ENCODE assay signal across 9 cellular contexts in the genomic region with DNA sequence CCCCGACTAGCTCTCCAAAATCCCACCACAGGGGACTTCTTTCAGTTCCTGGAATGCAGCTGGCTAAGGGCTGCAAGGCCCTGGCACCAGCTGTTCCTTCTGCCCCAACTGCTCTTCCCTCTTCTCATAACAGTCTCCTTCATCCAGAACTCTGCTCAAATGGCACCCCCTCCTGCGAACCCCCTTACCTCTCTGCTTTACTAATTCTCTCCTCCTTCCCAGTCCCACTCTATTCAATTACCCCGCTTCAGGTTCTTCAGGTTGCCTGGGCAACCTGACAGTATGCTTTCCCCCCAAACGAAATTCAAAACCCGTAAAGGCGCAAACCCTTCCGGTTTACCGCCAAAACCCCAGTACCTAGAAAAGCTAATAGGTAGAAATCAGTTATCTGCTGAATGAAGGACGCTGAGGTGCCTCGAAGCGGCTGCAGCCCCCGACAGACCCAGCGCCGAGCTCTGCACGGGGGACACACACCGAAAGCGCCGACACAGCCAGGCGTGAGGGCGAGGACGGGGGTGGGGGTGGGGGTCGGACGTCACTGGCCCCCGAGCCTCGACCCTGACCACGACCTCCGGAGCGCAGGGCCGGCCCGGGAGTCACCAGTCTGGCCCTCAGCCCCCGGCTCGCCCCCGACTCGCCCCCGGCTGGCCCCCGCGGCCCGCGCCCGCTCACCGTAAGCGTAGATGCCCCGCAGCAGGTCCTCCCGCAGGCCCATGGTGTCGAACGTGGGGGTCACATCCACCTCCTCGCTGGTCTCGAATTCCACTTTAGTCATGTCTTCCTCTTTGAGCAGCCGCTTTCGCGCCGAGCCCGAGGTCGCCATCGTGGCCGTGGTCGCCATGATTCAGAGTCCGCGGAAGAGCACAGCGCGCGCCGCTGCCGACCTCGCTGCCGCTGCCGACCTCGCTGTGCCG. TPM values are rescaled to one million over a fixed set of nuclear protein-coding genes. Genes with fewer than 3 reads are reported as not detected.
DNase-seq lines count a peak whose midpoint lies in the region; ATAC-seq and TF ChIP-seq lines count a peak whose summit lies in the region.
"Had no signal": no experiment of that assay in that cellular context is flagged by ENCODE, and none has a peak within 500 bp of the region (broad histone marks: within the 10 kb centered on the region; RNA-seq: fewer than 3 reads in every experiment).

No MANE protein-coding gene starts in this region.

- H3K4me3 Mint-ChIP-seq in CD4-positive, alpha-beta memory T cell, result peak overlapping the region; percentile 93 to 99 (median 98)
- H3K4me3 Mint-ChIP-seq in memory B cell, result peak overlapping the region; percentile 98

- H3K4me1 Mint-ChIP-seq in CD4-positive, alpha-beta memory T cell, result peaks cover 19 to 46% (median 31%) of the 10 kb centered on the region in 4 donors
- H3K4me1 Mint-ChIP-seq in memory B cell, result peaks cover 18% of the 10 kb centered on the region

- H3K9me3 Mint-ChIP-seq in CD4-positive, alpha-beta memory T cell, result peaks cover 0 to 2% (median 0%) of the 10 kb centered on the region in 8 donors
- no peaks in the 10 kb centered on the region for H3K9me3 Mint-ChIP-seq in memory B cell

- H3K4me3 ChIP-seq in CD4-positive, alpha-beta memory T cell (ENCODE audit: low read length in 2 of 2), result peak overlapping the region; percentile 45 to 94
- H3K4me3 ChIP-seq in duodenal mucosa (ENCODE audit: low read depth in 1 of 2, low read length in 2 of 2) (peak overlapping the region; percentile 78 to 88), transverse colon (peak overlapping the region; percentile 82 to 100 (median 90))

- H3K9ac ChIP-seq in duodenal mucosa (ENCODE audit: low read depth in 1 of 2, low read length in 2 of 2), result peak overlapping the region; percentile 77 to 87

- peak overlapping the region; percentile 83 for H3K27ac ChIP-seq in CD4-positive, alpha-beta memory T cell (ENCODE audit: low read depth, low read length)
- H3K27ac ChIP-seq in duodenal mucosa (ENCODE audit: low read depth, low read length), result peak overlapping the region; percentile 89
- H3K27ac ChIP-seq in transverse colon, result peak overlapping the region; percentile 92 to 99 (median 96)

- peak; percentile 17 for ATAC-seq in GM19328 (IDR thresholded peaks at IDR 0.05; ENCODE audit: unreplicated experiment)
- ATAC-seq in HG03439 (IDR thresholded peaks at IDR 0.05; ENCODE audit: unreplicated experiment), result peak; percentile 23
- no peak for ATAC-seq in memory B cell (ENCODE audit: low read depth)

- no peaks in the 10 kb centered on the region for H3K27me3 ChIP-seq in CD4-positive, alpha-beta memory T cell (ENCODE audit: insufficient read depth, low read length)
- no peaks in the 10 kb centered on the region for H3K27me3 ChIP-seq in duodenal mucosa (ENCODE audit: control insufficient read depth in 1 of 2, insufficient read depth in 2 of 2, low read length in 2 of 2)
- no peaks in the 10 kb centered on the region for H3K27me3 ChIP-seq in transverse colon

- no peaks in the 10 kb centered on the region for H3K27me3 Mint-ChIP-seq in CD4-positive, alpha-beta memory T cell
- no peaks in the 10 kb centered on the region for H3K27me3 Mint-ChIP-seq in memory B cell

- TF ChIP-seq EP300 in transverse colon (IDR thresholded peaks at IDR 0.05; ENCODE audit: low read depth), result no peak

- H3K4me1 ChIP-seq in CD4-positive, alpha-beta memory T cell (ENCODE audit: insufficient read depth, low read length), result peaks cover 32% of the 10 kb centered on the region
- peaks cover 21 to 25% of the 10 kb centered on the region in 2 donors for H3K4me1 ChIP-seq in duodenal mucosa (ENCODE audit: control insufficient read depth in 1 of 2, insufficient read depth in 2 of 2, low read length in 2 of 2)
- peaks cover 11 to 28% (median 19%) of the 10 kb centered on the region in 4 donors for H3K4me1 ChIP-seq in transverse colon

- no peak for TF ChIP-seq CTCF in transverse colon (IDR thresholded peaks at IDR 0.05)

- peaks cover 11 to 40% of the 10 kb centered on the region in 2 donors for H3K36me3 Mint-ChIP-seq in CD4-positive, alpha-beta memory T cell
- peaks cover 3% of the 10 kb centered on the region for H3K36me3 Mint-ChIP-seq in memory B cell

- peak in 2 of 5 donors; percentile 18 for DNase-seq in CD4-positive, alpha-beta memory T cell
- DNase-seq in SHP77 treated with DMSO at 0.1 percent for 48 hours (lab: John Stamatoyannopoulos, UW), result peak; percentile 12
- DNase-seq in memory B cell (ENCODE audit: low spot score in 2 of 2), result no peak
- no peak for DNase-seq in transverse colon
- no peak for DNase-seq in NCI-H2081 treated with DMSO at 0.1 percent for 48 hours (lab: John Stamatoyannopoulos, UW)

- POLR2A ChIA-PET in CD4-positive, alpha-beta memory T cell (lab: Charles Lee; ENCODE audit: partially characterized antibody), result interaction anchor here (0.7 to 3.5 kb wide), 8 partner anchors 11 to 149 kb away, joined by 3 to 36 read pairs (median 3); a partner anchor contains a TSS

- CTCF ChIA-PET in CD4-positive, alpha-beta memory T cell (lab: Charles Lee; ENCODE audit: partially characterized antibody), result interaction anchor here (0.6 to 3.9 kb wide), 4 partner anchors 12 to 1995 kb away, joined by 3 to 16 read pairs (median 4); a partner anchor contains a TSS

- H3K9me3 ChIP-seq in CD4-positive, alpha-beta memory T cell (ENCODE audit: control insufficient read depth in 1 of 2, low read length in 2 of 2), result no peaks in the 10 kb centered on the region
- H3K9me3 ChIP-seq in duodenal mucosa (ENCODE audit: control insufficient read depth in 1 of 2, low read length in 2 of 2) (no peaks in the 10 kb centered on the region), transverse colon (no peaks in the 10 kb centered on the region)

- no peak for TF ChIP-seq POLR2A in transverse colon (IDR thresholded peaks at IDR 0.05)

- in situ Hi-C loops in transverse colon (cut with MboI; ENCODE audit: low pct_ligation_motif_present in 1 of 4, low pct_unique_long_range_greater_than_20kb in 1 of 4, low sequenced_read_pairs in 3 of 4), result no loop called here

- 0% methylated on average over 3 to 67 of the region's 69 CpGs for WGBS in transverse colon (ENCODE audit: low coverage in 1 of 2), 2 donors

- intact Hi-C loops in CD4-positive, alpha-beta memory T cell (cut with micrococcal nuclease), result loop anchor here (2.0 kb wide), 4 partner anchors 46 to 114 kb away; a partner anchor contains a TSS
- intact Hi-C loops in transverse colon (cut with DNase I; ENCODE audit: low total_unique reads), result no loop called here

- peaks cover 29% of the 10 kb centered on the region for H3K36me3 ChIP-seq in CD4-positive, alpha-beta memory T cell (ENCODE audit: insufficient read depth, low read length)
- H3K36me3 ChIP-seq in duodenal mucosa (ENCODE audit: control insufficient read depth in 1 of 2, insufficient read depth in 2 of 2, low read length in 2 of 2) (peaks cover 16 to 30% of the 10 kb centered on the region in 2 donors), transverse colon (peaks cover 0 to 21% (median 10%) of the 10 kb centered on the region in 4 donors)

- H3K27ac Mint-ChIP-seq in CD4-positive, alpha-beta memory T cell, result peak overlapping the region; percentile 87 to 99 (median 98)
- peak overlapping the region; percentile 93 for H3K27ac Mint-ChIP-seq in memory B cell

RNA-seq across cellular contexts. Expression of a gene that starts 0.6 kb away (rescaled TPM):
- total RNA-seq in CD4-positive, alpha-beta memory T cell, result 10 to 100 TPM; 54.2 to 56.0 TPM
- 100 to 1,000 TPM in 1 of 2 donors, 10 to 100 TPM in 1; 85.8 to 105 TPM for polyA plus RNA-seq in CD4-positive, alpha-beta memory T cell
- total RNA-seq in transverse colon, result 10 to 100 TPM; 37.0 to 74.5 (median 55.8) TPM

RNA-seq across cellular contexts. Expression of a gene that starts 23.5 kb away (rescaled TPM):
- under 1 TPM in 1 of 2 experiments, not detected in 1; 0.09 TPM for total RNA-seq in CD4-positive, alpha-beta memory T cell
- polyA plus RNA-seq in CD4-positive, alpha-beta memory T cell, result under 1 TPM in 1 of 2 donors, not detected in 1; 0.07 TPM
- under 1 TPM in 3 of 4 donors, not detected in 1; 0.14 to 0.75 (median 0.48) TPM for total RNA-seq in transverse colon
- total RNA-seq: T-helper 2 cell treated with Interferon-gamma antibody and Interleukin-4, amounts not matched to agents 100 ng/mL and 5 ng/mL, for 36 hours had no signal

RNA-seq across cellular contexts. Expression of a gene that starts 45.0 kb away (rescaled TPM):
- total RNA-seq in CD4-positive, alpha-beta memory T cell, result 10 to 100 TPM; 41.1 to 44.8 TPM
- polyA plus RNA-seq in CD4-positive, alpha-beta memory T cell, result 10 to 100 TPM; 14.5 to 15.3 TPM
- total RNA-seq in transverse colon, result 10 to 100 TPM; 54.6 to 96.5 (median 81.4) TPM
